Comparison of ENCODE assay signal across 10 cellular contexts in genomic region chr4:1777822-1778641, GRCh38. TPM values are rescaled to one million over a fixed set of nuclear protein-coding genes. Genes with fewer than 3 reads are reported as not detected.
DNase-seq lines count a peak whose midpoint lies in the region; ATAC-seq, FAIRE-seq and TF ChIP-seq lines count a peak whose summit lies in the region.
"Had no signal": no experiment of that assay in that cellular context is flagged by ENCODE, and none has a peak within 500 bp of the region (broad histone marks: within the 10 kb centered on the region; RNA-seq: fewer than 3 reads in every experiment).

No MANE protein-coding gene starts in this region.

- no peak for FAIRE-seq in bronchial epithelial cell (lab: Jason Lieb, UNC)

- H3K9ac ChIP-seq in HUES48 (ENCODE audit: low read depth, low read length) = no peak overlapping the region

- H3K27ac ChIP-seq in AG04450 (ENCODE audit: low read depth, low read length) (no peak overlapping the region), HUES48 (ENCODE audit: low read depth, low read length) (peak overlapping the region; percentile 84), layer of hippocampus (ENCODE audit: low read depth, low read length) (peak overlapping the region; percentile 38)
- H3K27ac ChIP-seq: C4-2B had no signal

- H3K4me1 ChIP-seq in HUES48 (ENCODE audit: control insufficient read depth, insufficient read depth, low read length) = peaks cover 23% of the 10 kb centered on the region

- peak; percentile 17; the same call in 1 of the 2 replicates for TF ChIP-seq CTCF in AG04450 (IDR thresholded peaks at IDR 0.05; ENCODE audit: low read depth, low read length)
- TF ChIP-seq CTCF in bronchial epithelial cell (IDR thresholded peaks at IDR 0.05; ENCODE audit: insufficient read depth, low read length, severe bottlenecking) = peak; percentile 12

- no peak for ATAC-seq in GM21576 (IDR thresholded peaks at IDR 0.05; ENCODE audit: unreplicated experiment)

- H3K4me3 ChIP-seq in AG04450 (ENCODE audit: low read depth, low read length) = no peak overlapping the region
- no peak overlapping the region; the same call in 1 of the 2 replicates for H3K4me3 ChIP-seq in HUES48 (ENCODE audit: low read depth, low read length)
- H3K4me3 ChIP-seq in bronchial epithelial cell (ENCODE audit: low read depth, low read length) = no peak overlapping the region

- CTCF ChIA-PET in AG04450 (lab: Charles Lee) = interaction anchor here (0.9 to 1.4 kb wide), 5 partner anchors 10 to 133 kb away, joined by 3 to 8 read pairs (median 4); no protein-coding TSS in a partner anchor
- CTCF ChIA-PET in activated naive CD4-positive, alpha-beta T cell treated with anti-CD3 and anti-CD28 coated beads, Interleukin-2, amount 10 ng/mL, durations not matched to agents 7 days and 5 days (lab: Charles Lee) = interaction anchor here (1.0 kb wide), 1 partner anchor 30 kb away, joined by 5 read pairs; no protein-coding TSS in a partner anchor
- CTCF ChIA-PET in activated CD4-positive, alpha-beta memory T cell treated with anti-CD3 and anti-CD28 coated beads, Interleukin-2, amount 10 ng/mL, durations not matched to agents 7 days and 5 days (lab: Charles Lee) = interaction anchor here (1.0 to 1.7 kb wide), 2 partner anchors 30 to 138 kb away, joined by 3 to 6 read pairs; no protein-coding TSS in a partner anchor

- H3K36me3 ChIP-seq in HUES48 (ENCODE audit: control insufficient read depth, insufficient read depth, low read length) (no peaks in the 10 kb centered on the region), bronchial epithelial cell (ENCODE audit: control insufficient read depth, insufficient read depth, low read length) (no peaks in the 10 kb centered on the region)

- H3K9me3 Mint-ChIP-seq in activated naive CD4-positive, alpha-beta T cell treated with anti-CD3 and anti-CD28 coated beads, Interleukin-2, amount 10 ng/mL, durations not matched to agents 7 days and 5 days = no peaks in the 10 kb centered on the region
- no peaks in the 10 kb centered on the region for H3K9me3 Mint-ChIP-seq in activated CD4-positive, alpha-beta memory T cell treated with anti-CD3 and anti-CD28 coated beads, Interleukin-2, amount 10 ng/mL, durations not matched to agents 7 days and 5 days

- H3K27ac Mint-ChIP-seq in activated naive CD4-positive, alpha-beta T cell treated with anti-CD3 and anti-CD28 coated beads, Interleukin-2, amount 10 ng/mL, durations not matched to agents 7 days and 5 days = no peak overlapping the region
- no peak overlapping the region for H3K27ac Mint-ChIP-seq in activated CD4-positive, alpha-beta memory T cell treated with anti-CD3 and anti-CD28 coated beads, Interleukin-2, amount 10 ng/mL, durations not matched to agents 7 days and 5 days

- no peaks in the 10 kb centered on the region for H3K4me1 Mint-ChIP-seq in activated naive CD4-positive, alpha-beta T cell treated with anti-CD3 and anti-CD28 coated beads, Interleukin-2, amount 10 ng/mL, durations not matched to agents 7 days and 5 days
- H3K4me1 Mint-ChIP-seq in activated CD4-positive, alpha-beta memory T cell treated with anti-CD3 and anti-CD28 coated beads, Interleukin-2, amount 10 ng/mL, durations not matched to agents 7 days and 5 days = no peaks in the 10 kb centered on the region

- peaks cover 14% of the 10 kb centered on the region for H3K27me3 Mint-ChIP-seq in activated naive CD4-positive, alpha-beta T cell treated with anti-CD3 and anti-CD28 coated beads, Interleukin-2, amount 10 ng/mL, durations not matched to agents 7 days and 5 days
- no peaks in the 10 kb centered on the region for H3K27me3 Mint-ChIP-seq in activated CD4-positive, alpha-beta memory T cell treated with anti-CD3 and anti-CD28 coated beads, Interleukin-2, amount 10 ng/mL, durations not matched to agents 7 days and 5 days

- no peaks in the 10 kb centered on the region; the same call in 1 of the 2 replicates for H3K9me3 ChIP-seq in AG04450 (ENCODE audit: control insufficient read depth, insufficient read depth, low read length)
- H3K9me3 ChIP-seq in HUES48 (ENCODE audit: control insufficient read depth, insufficient read depth, low read length) = no peaks in the 10 kb centered on the region

- H3K27me3 ChIP-seq in AG04450 (ENCODE audit: control insufficient read depth, insufficient read depth, low read length) = peaks cover 10% of the 10 kb centered on the region
- no peaks in the 10 kb centered on the region for H3K27me3 ChIP-seq in HUES48 (ENCODE audit: control insufficient read depth, insufficient read depth, low read length)
- H3K27me3 ChIP-seq in bronchial epithelial cell (ENCODE audit: control insufficient read depth, insufficient read depth, low read length) = no peaks in the 10 kb centered on the region
- H3K27me3 ChIP-seq in layer of hippocampus (ENCODE audit: control insufficient read depth, insufficient read depth, low read length) = no peaks in the 10 kb centered on the region

- POLR2A ChIA-PET in AG04450 (lab: Yijun Ruan, JAX) = interaction anchor here (0.8 kb wide), 1 partner anchor 30 kb away, joined by 3 read pairs; no protein-coding TSS in a partner anchor
- POLR2A ChIA-PET in activated CD4-positive, alpha-beta memory T cell treated with anti-CD3 and anti-CD28 coated beads, Interleukin-2, amount 10 ng/mL, durations not matched to agents 7 days and 5 days (lab: Charles Lee) = interaction anchor here (0.8 kb wide), 1 partner anchor 24 kb away, joined by 3 read pairs; no protein-coding TSS in a partner anchor

- no peaks in the 10 kb centered on the region for H3K36me3 Mint-ChIP-seq in activated naive CD4-positive, alpha-beta T cell treated with anti-CD3 and anti-CD28 coated beads, Interleukin-2, amount 10 ng/mL, durations not matched to agents 7 days and 5 days
- no peaks in the 10 kb centered on the region for H3K36me3 Mint-ChIP-seq in activated CD4-positive, alpha-beta memory T cell treated with anti-CD3 and anti-CD28 coated beads, Interleukin-2, amount 10 ng/mL, durations not matched to agents 7 days and 5 days (ENCODE audit: low read depth)

- H3K4me3 Mint-ChIP-seq in activated naive CD4-positive, alpha-beta T cell treated with anti-CD3 and anti-CD28 coated beads, Interleukin-2, amount 10 ng/mL, durations not matched to agents 7 days and 5 days = no peak overlapping the region
- H3K4me3 Mint-ChIP-seq in activated CD4-positive, alpha-beta memory T cell treated with anti-CD3 and anti-CD28 coated beads, Interleukin-2, amount 10 ng/mL, durations not matched to agents 7 days and 5 days = no peak overlapping the region

- DNase-seq in AG04450 (ENCODE audit: low read depth, low spot score) (no peak), bronchial epithelial cell (ENCODE audit: low read depth) (peak; percentile 49)
- DNase-seq in activated CD4-positive, alpha-beta T cell treated with anti-CD3 and anti-CD28 coated beads, Interleukin-2, amount 50 U/mL, for 4 hours = no peak
- DNase-seq in activated naive CD4-positive, alpha-beta T cell treated with anti-CD3 and anti-CD28 coated beads, Interleukin-2, amount 10 ng/mL, durations not matched to agents 7 days and 5 days = no peak
- no peak for DNase-seq in activated CD4-positive, alpha-beta memory T cell treated with anti-CD3 and anti-CD28 coated beads, Interleukin-2, amount 10 ng/mL, durations not matched to agents 7 days and 5 days
- DNase-seq: activated CD4-positive, CD25-positive, alpha-beta regulatory T cell treated with anti-CD3 and anti-CD28 coated beads, Interleukin-2, amount 50 U/mL, for 72 hours had no signal

RNA-seq across cellular contexts. Expression of gene FGFR3, which starts 15.1 kb away (rescaled TPM):
- 0.06 and 0.21 TPM in 2 replicates for polyA plus RNA-seq in AG04450 (2011; rRNA removed)
- polyA minus RNA-seq in AG04450 (2011; rRNA and poly(A)+ RNA removed) = 0.39 TPM in 1 of 2 replicates, not detected in the other
- 29.0 and 133 TPM in 2 replicates for total RNA-seq in bronchial epithelial cell
- under 1 TPM; 0.18 to 0.45 TPM for total RNA-seq in activated CD4-positive, alpha-beta memory T cell treated with anti-CD3 and anti-CD28 coated beads, Interleukin-2, amount 10 ng/mL, durations not matched to agents 7 days and 5 days

RNA-seq across cellular contexts. Expression of gene TACC3, which starts 56.7 kb away (rescaled TPM):
- 7.0 and 8.5 TPM in 2 replicates for polyA plus RNA-seq in AG04450 (2011; rRNA removed)
- polyA minus RNA-seq in AG04450 (2011; rRNA and poly(A)+ RNA removed) = 5.3 and 8.8 TPM in 2 replicates
- total RNA-seq in bronchial epithelial cell = 1.2 and 3.4 TPM in 2 replicates
- total RNA-seq in activated CD4-positive, alpha-beta memory T cell treated with anti-CD3 and anti-CD28 coated beads, Interleukin-2, amount 10 ng/mL, durations not matched to agents 7 days and 5 days = 100 to 1,000 TPM; 213 TPM

RNA-seq across cellular contexts. Expression of gene TMEM129, which starts 56.9 kb away (rescaled TPM):
- 13.1 and 20.8 TPM in 2 replicates for polyA plus RNA-seq in AG04450 (2011; rRNA removed)
- polyA minus RNA-seq in AG04450 (2011; rRNA and poly(A)+ RNA removed) = 7.5 and 12.2 TPM in 2 replicates
- 20.0 and 34.4 TPM in 2 replicates for total RNA-seq in bronchial epithelial cell
- 10 to 100 TPM; 20.4 to 22.3 TPM for total RNA-seq in activated CD4-positive, alpha-beta memory T cell treated with anti-CD3 and anti-CD28 coated beads, Interleukin-2, amount 10 ng/mL, durations not matched to agents 7 days and 5 days

Comparison
In these comparisons a context has a peak if more than half of its experiments do, and no peak if none do; other contexts are left out.
1. RNA of gene FGFR3, which starts 15.1 kb away (total RNA-seq): 29.0 to 133 TPM in bronchial epithelial cell; 0.18 to 0.45 TPM in activated CD4-positive, alpha-beta memory T cell treated with anti-CD3 and anti-CD28 coated beads, Interleukin-2, amount 10 ng/mL, durations not matched to agents 7 days and 5 days; every median in the first group is over 10 times any median in the second.
2. RNA of gene TACC3, which starts 56.7 kb away (total RNA-seq): 213 TPM in activated CD4-positive, alpha-beta memory T cell treated with anti-CD3 and anti-CD28 coated beads, Interleukin-2, amount 10 ng/mL, durations not matched to agents 7 days and 5 days; 1.2 to 3.4 TPM in bronchial epithelial cell; every median in the first group is over 10 times any median in the second.